In the genomic region with DNA sequence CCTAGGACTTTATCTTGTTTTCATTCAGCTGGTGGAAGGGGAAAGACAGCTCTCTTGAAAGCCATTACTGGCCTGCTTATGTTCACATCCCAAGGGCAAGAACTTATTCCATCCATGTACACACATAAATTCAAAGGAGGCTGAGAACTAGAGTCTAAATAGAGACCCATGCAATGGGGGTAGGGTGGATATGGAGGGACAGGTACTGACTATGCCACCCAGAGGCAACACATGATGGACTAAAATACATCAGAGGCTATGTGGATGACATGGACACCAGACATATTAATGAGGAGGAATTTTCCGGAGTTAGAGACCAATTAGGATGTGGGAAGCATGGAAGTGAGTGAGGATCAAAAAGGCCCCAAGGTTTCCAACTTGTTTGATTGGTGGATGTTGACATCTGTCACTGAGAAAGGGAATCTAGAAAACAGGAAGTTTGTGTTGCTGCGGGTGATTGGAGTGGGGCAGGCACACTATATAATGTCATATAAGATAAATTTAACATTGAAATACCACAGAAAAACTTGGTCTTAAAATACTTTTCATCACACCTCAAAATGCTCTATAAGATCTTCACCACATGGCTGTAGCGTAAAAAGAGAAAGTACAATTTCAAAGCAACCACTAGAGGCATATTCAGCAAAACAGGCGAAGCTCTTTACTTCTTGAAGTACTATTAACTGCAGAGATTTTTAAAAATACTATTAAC, we compare ENCODE assay signal across 12 cellular contexts.
DNase-seq lines count a peak whose midpoint lies in the region; ATAC-seq, FAIRE-seq and TF ChIP-seq lines count a peak whose summit lies in the region.
"Had no signal": no experiment of that assay in that cellular context is flagged by ENCODE, and none has a peak within 500 bp of the region (broad histone marks: within the 10 kb centered on the region; RNA-seq: fewer than 3 reads in every experiment).

No MANE protein-coding gene starts in this region.

- DNase-seq in GM12891 (ENCODE audit: insufficient read length, low spot score) (no peak), Karpas-422 (no peak), choroid plexus epithelial cell (ENCODE audit: low read depth) (peak; percentile 34), omental fat pad (ENCODE audit: low spot score) (no peak), D721Med (ENCODE audit: insufficient read length, low spot score) (no peak)
- no peak for DNase-seq in activated naive CD8-positive, alpha-beta T cell treated with anti-CD3 and anti-CD28 coated beads for 36 hours
- DNase-seq: gastrocnemius medialis, NCI-H2081 had no signal

- H3K4me1 Mint-ChIP-seq in activated naive CD8-positive, alpha-beta T cell treated with anti-CD3 and anti-CD28 coated beads for 36 hours: peaks cover 2% of the 10 kb centered on the region

- ATAC-seq in GM18907 (IDR thresholded peaks at IDR 0.05; ENCODE audit: unreplicated experiment) (no peak), omental fat pad (ENCODE audit: low FRiP score) (no peak)
- ATAC-seq: gastrocnemius medialis had no signal

- H2AFZ ChIP-seq in Karpas-422 (ENCODE audit: low read length): peak overlapping the region; percentile 71; the same call in 1 of the 2 replicates

- H3K9ac ChIP-seq in Karpas-422 (ENCODE audit: low read length): no peak overlapping the region

- H3K4me2 ChIP-seq in Karpas-422 (ENCODE audit: low read depth, low read length, poor library complexity, severe bottlenecking): no peak overlapping the region

- H3K27me3 ChIP-seq in Karpas-422 (ENCODE audit: low read length): no peaks in the 10 kb centered on the region
- H3K27me3 ChIP-seq: gastrocnemius medialis had no signal

- FAIRE-seq in GM12891 (lab: Jason Lieb, UNC) (peak; percentile 50), D721Med (lab: Jason Lieb, UNC) (no peak)
- FAIRE-seq: bronchial epithelial cell had no signal

- H3K4me3 ChIP-seq in Karpas-422 (ENCODE audit: low read length): no peak overlapping the region
- no peak overlapping the region for H3K4me3 ChIP-seq in choroid plexus epithelial cell (ENCODE audit: low read depth, low read length)
- H3K4me3 ChIP-seq: gastrocnemius medialis had no signal

- no peaks in the 10 kb centered on the region for H3K9me3 Mint-ChIP-seq in activated naive CD8-positive, alpha-beta T cell treated with anti-CD3 and anti-CD28 coated beads for 36 hours

- no peak for TF ChIP-seq POLR2A in GM12891 (IDR thresholded peaks at IDR 0.05; ENCODE audit: low read depth, low read length)

- H3K4me3 Mint-ChIP-seq in activated naive CD8-positive, alpha-beta T cell treated with anti-CD3 and anti-CD28 coated beads for 36 hours: no peak overlapping the region
- H3K4me3 Mint-ChIP-seq: CD14-positive monocyte had no signal

- no peak overlapping the region for H3K27ac Mint-ChIP-seq in activated naive CD8-positive, alpha-beta T cell treated with anti-CD3 and anti-CD28 coated beads for 36 hours

- no peaks in the 10 kb centered on the region for H3K27me3 Mint-ChIP-seq in activated naive CD8-positive, alpha-beta T cell treated with anti-CD3 and anti-CD28 coated beads for 36 hours

- peaks cover 12% of the 10 kb centered on the region; the same call in 1 of the 2 replicates for H3K4me1 ChIP-seq in Karpas-422 (ENCODE audit: low read length)
- H3K4me1 ChIP-seq: gastrocnemius medialis had no signal

- no peaks in the 10 kb centered on the region for H3K9me2 ChIP-seq in Karpas-422 (replicated peaks; ENCODE audit: insufficient read depth, low read length)

- no peaks in the 10 kb centered on the region for H3K36me3 ChIP-seq in Karpas-422 (ENCODE audit: insufficient read depth, low read length)
- H3K36me3 ChIP-seq: gastrocnemius medialis had no signal

- no peaks in the 10 kb centered on the region for H4K20me1 ChIP-seq in Karpas-422 (ENCODE audit: insufficient read depth, low read depth, low read length)

- H3K27ac ChIP-seq in 22Rv1 (no peak overlapping the region), Karpas-422 (ENCODE audit: low read length) (no peak overlapping the region)
- H3K27ac ChIP-seq: gastrocnemius medialis had no signal

- H3K36me3 Mint-ChIP-seq in activated naive CD8-positive, alpha-beta T cell treated with anti-CD3 and anti-CD28 coated beads for 36 hours: no peaks in the 10 kb centered on the region
- H3K36me3 Mint-ChIP-seq: CD14-positive monocyte had no signal

- no peaks in the 10 kb centered on the region for H3K9me3 ChIP-seq in Karpas-422 (ENCODE audit: low read length)
- H3K9me3 ChIP-seq: gastrocnemius medialis had no signal

- no peaks in the 10 kb centered on the region for H3K79me2 ChIP-seq in Karpas-422 (ENCODE audit: low read length)

- peak; percentile 36 for TF ChIP-seq CTCF in 22Rv1 (IDR thresholded peaks at IDR 0.05)
- TF ChIP-seq CTCF in choroid plexus epithelial cell (conservative IDR thresholded peaks at IDR 0.05; ENCODE audit: low read depth, low read length): peak; percentile 43
- TF ChIP-seq CTCF in omental fat pad (IDR thresholded peaks at IDR 0.05): no peak
- TF ChIP-seq CTCF in D721Med (IDR thresholded peaks at IDR 0.05; ENCODE audit: insufficient read depth, missing control alignments): no peak

TF ChIP-seq in GM12891, 5 proteins besides CTCF, POLR2A, EP300 and RAD21:
- no peak for TF ChIP-seq TAF1 (IDR thresholded peaks at IDR 0.05; ENCODE audit: low read depth, low read length)
- no peak for TF ChIP-seq SPI1 (IDR thresholded peaks at IDR 0.05; ENCODE audit: low read depth, low read length)
- TF ChIP-seq PAX5 (IDR thresholded peaks at IDR 0.05; ENCODE audit: insufficient read depth, low read length, severe bottlenecking): no peak

Comparison
In these comparisons a context has a peak if more than half of its experiments do, and no peak if none do; other contexts are left out.
1. CTCF ChIP-seq: peak in 22Rv1 (single experiment) and choroid plexus epithelial cell (single experiment); none in omental fat pad (0 of 3) and D721Med (single experiment).